In genomic region chr22:37199103-37199838, GRCh38 we compare ENCODE assay signal across 8 cellular contexts. TPM values are rescaled to one million over a fixed set of nuclear protein-coding genes. Genes with fewer than 3 reads are reported as not detected.
DNase-seq lines count a peak whose midpoint lies in the region; ATAC-seq and TF ChIP-seq lines count a peak whose summit lies in the region.

No MANE protein-coding gene starts in this region.

- peaks cover 18% of the 10 kb centered on the region for H3K4me1 ChIP-seq in DND-41 (ENCODE audit: insufficient read depth, low read length)
- H3K4me1 ChIP-seq in Peyer's patch, result peaks cover 18 to 35% (median 18%) of the 10 kb centered on the region in 4 donors

- H3K27ac Mint-ChIP-seq in activated T-helper 1 cell treated with anti-CD3 and anti-CD28 coated beads, Interleukin-12 subunit alpha, Interleukin-12 subunit beta, Interleukin-2, Interleukin-4 antibody, amounts not matched to agents 30 ng/mL and 10 ng/mL and 1 ng/mL, durations not matched to agents 14 hours and 24 hours and 36 hours, result peak overlapping the region; percentile 87
- peak overlapping the region; percentile 61 to 97 (median 89) for H3K27ac Mint-ChIP-seq in naive B cell
- H3K27ac Mint-ChIP-seq in stimulated activated memory B cell treated with anti-CD40 and anti-IgM and Interleukin-4, amounts not matched to agents 10 μg/mL and 1 μg/mL and 100 μg/mL, for 72 hours, result peak overlapping the region; percentile 89

- H3K9me3 Mint-ChIP-seq in activated T-helper 1 cell treated with anti-CD3 and anti-CD28 coated beads, Interleukin-12 subunit alpha, Interleukin-12 subunit beta, Interleukin-2, Interleukin-4 antibody, amounts not matched to agents 30 ng/mL and 10 ng/mL and 1 ng/mL, durations not matched to agents 14 hours and 24 hours and 36 hours, result no peaks in the 10 kb centered on the region
- no peaks in the 10 kb centered on the region for H3K9me3 Mint-ChIP-seq in naive B cell
- no peaks in the 10 kb centered on the region for H3K9me3 Mint-ChIP-seq in stimulated activated memory B cell treated with anti-CD40 and anti-IgM and Interleukin-4, amounts not matched to agents 10 μg/mL and 1 μg/mL and 100 μg/mL, for 72 hours

- peaks cover 38% of the 10 kb centered on the region for H3K4me1 Mint-ChIP-seq in activated T-helper 1 cell treated with anti-CD3 and anti-CD28 coated beads, Interleukin-12 subunit alpha, Interleukin-12 subunit beta, Interleukin-2, Interleukin-4 antibody, amounts not matched to agents 30 ng/mL and 10 ng/mL and 1 ng/mL, durations not matched to agents 14 hours and 24 hours and 36 hours (ENCODE audit: low read depth)
- peaks cover 15 to 39% (median 25%) of the 10 kb centered on the region in 3 donors for H3K4me1 Mint-ChIP-seq in naive B cell
- H3K4me1 Mint-ChIP-seq in stimulated activated memory B cell treated with anti-CD40 and anti-IgM and Interleukin-4, amounts not matched to agents 10 μg/mL and 1 μg/mL and 100 μg/mL, for 72 hours, result peaks cover 32% of the 10 kb centered on the region

- peaks cover 7% of the 10 kb centered on the region for H3K79me2 ChIP-seq in DND-41 (ENCODE audit: insufficient read depth, low read length)

- no peaks in the 10 kb centered on the region for H4K20me1 ChIP-seq in DND-41 (ENCODE audit: insufficient read depth, low read length)

- TF ChIP-seq CTCF in DND-41 (IDR thresholded peaks at IDR 0.05; ENCODE audit: borderline replicate concordance, extremely low read depth, low read length, poor library complexity, severe bottlenecking), result peak; percentile 85
- peak; percentile 87 to 97 (median 94) for TF ChIP-seq CTCF in Peyer's patch (IDR thresholded peaks at IDR 0.05)

- H3K36me3 ChIP-seq in DND-41 (ENCODE audit: insufficient read depth, low read length) (no peaks in the 10 kb centered on the region; the same call in 1 of the 2 replicates), KOPT-K1 (ENCODE audit: insufficient read depth, low read length) (no peaks in the 10 kb centered on the region), Peyer's patch (no peaks in the 10 kb centered on the region)

- H3K9ac ChIP-seq in DND-41 (ENCODE audit: low read depth, low read length), result peak overlapping the region; percentile 83

- no peaks in the 10 kb centered on the region for H3K27me3 Mint-ChIP-seq in activated T-helper 1 cell treated with anti-CD3 and anti-CD28 coated beads, Interleukin-12 subunit alpha, Interleukin-12 subunit beta, Interleukin-2, Interleukin-4 antibody, amounts not matched to agents 30 ng/mL and 10 ng/mL and 1 ng/mL, durations not matched to agents 14 hours and 24 hours and 36 hours (ENCODE audit: insufficient read depth)
- no peaks in the 10 kb centered on the region for H3K27me3 Mint-ChIP-seq in naive B cell
- no peaks in the 10 kb centered on the region for H3K27me3 Mint-ChIP-seq in stimulated activated memory B cell treated with anti-CD40 and anti-IgM and Interleukin-4, amounts not matched to agents 10 μg/mL and 1 μg/mL and 100 μg/mL, for 72 hours

- H3K4me2 ChIP-seq in DND-41 (ENCODE audit: insufficient read depth, low read length), result peak overlapping the region; percentile 86

- ATAC-seq in DND-41 (ENCODE audit: insufficient read depth, low read depth), result peak; percentile 95
- peak; percentile 92 for ATAC-seq in GM21786 (IDR thresholded peaks at IDR 0.05; ENCODE audit: unreplicated experiment)
- peak; percentile 93 to 94 for ATAC-seq in naive B cell (ENCODE audit: low read depth in 2 of 2)
- ATAC-seq in stimulated activated memory B cell treated with anti-CD40 and anti-IgM and Interleukin-4, amounts not matched to agents 10 μg/mL and 1 μg/mL and 100 μg/mL, for 72 hours, result peak; percentile 98

- H3K27ac ChIP-seq in DND-41 (ENCODE audit: low read length) (peak overlapping the region; percentile 88), KOPT-K1 (ENCODE audit: low read depth, low read length, poor library complexity, severe bottlenecking) (peak overlapping the region; percentile 97), Peyer's patch (peak overlapping the region; percentile 90 to 96 (median 93))

- peak; percentile 98 to 99 for TF ChIP-seq POLR2A in Peyer's patch (IDR thresholded peaks at IDR 0.05)

- peak overlapping the region; percentile 82 for H2AFZ ChIP-seq in DND-41 (ENCODE audit: low read depth, low read length)

- H3K27me3 ChIP-seq in DND-41 (ENCODE audit: insufficient read depth, low read length, poor library complexity) (no peaks in the 10 kb centered on the region), Peyer's patch (no peaks in the 10 kb centered on the region)

- DNase-seq in DND-41 (peak; percentile 100), Peyer's patch (peak; percentile 98 to 100 (median 100)), fibroblast of gingiva (ENCODE audit: low read depth) (peak; percentile 96), naive B cell (peak; percentile 100)
- DNase-seq in activated T-helper 1 cell treated with anti-CD3 and anti-CD28 coated beads, Interleukin-12 subunit alpha, Interleukin-12 subunit beta, Interleukin-2, Interleukin-4 antibody, amounts not matched to agents 30 ng/mL and 10 ng/mL and 1 ng/mL, durations not matched to agents 14 hours and 24 hours and 36 hours (ENCODE audit: low spot score), result peak; percentile 99

- peak overlapping the region; percentile 83 for H3K4me3 Mint-ChIP-seq in activated T-helper 1 cell treated with anti-CD3 and anti-CD28 coated beads, Interleukin-12 subunit alpha, Interleukin-12 subunit beta, Interleukin-2, Interleukin-4 antibody, amounts not matched to agents 30 ng/mL and 10 ng/mL and 1 ng/mL, durations not matched to agents 14 hours and 24 hours and 36 hours
- H3K4me3 Mint-ChIP-seq in naive B cell, result peak overlapping the region; percentile 82 to 93 (median 89)
- H3K4me3 Mint-ChIP-seq in stimulated activated memory B cell treated with anti-CD40 and anti-IgM and Interleukin-4, amounts not matched to agents 10 μg/mL and 1 μg/mL and 100 μg/mL, for 72 hours, result peak overlapping the region; percentile 90

- H3K4me3 ChIP-seq in DND-41 (ENCODE audit: low read depth in 1 of 2, low read length in 2 of 2), result peak overlapping the region; percentile 48 to 64
- H3K4me3 ChIP-seq in Peyer's patch, result peak overlapping the region; percentile 57 to 69 (median 61)

- H3K36me3 Mint-ChIP-seq in activated T-helper 1 cell treated with anti-CD3 and anti-CD28 coated beads, Interleukin-12 subunit alpha, Interleukin-12 subunit beta, Interleukin-2, Interleukin-4 antibody, amounts not matched to agents 30 ng/mL and 10 ng/mL and 1 ng/mL, durations not matched to agents 14 hours and 24 hours and 36 hours (ENCODE audit: low read depth), result peaks cover 2% of the 10 kb centered on the region
- H3K36me3 Mint-ChIP-seq in naive B cell, result no peaks in the 10 kb centered on the region
- no peaks in the 10 kb centered on the region for H3K36me3 Mint-ChIP-seq in stimulated activated memory B cell treated with anti-CD40 and anti-IgM and Interleukin-4, amounts not matched to agents 10 μg/mL and 1 μg/mL and 100 μg/mL, for 72 hours

- H3K9me3 ChIP-seq in DND-41 (ENCODE audit: insufficient read depth, low read length, severe bottlenecking) (no peaks in the 10 kb centered on the region), KOPT-K1 (ENCODE audit: insufficient read depth, low read length, poor library complexity, severe bottlenecking) (no peaks in the 10 kb centered on the region), Peyer's patch (no peaks in the 10 kb centered on the region)

- intact Hi-C loops in activated T-helper 1 cell treated with anti-CD3 and anti-CD28 coated beads, Interleukin-12 subunit alpha, Interleukin-12 subunit beta, Interleukin-2, Interleukin-4 antibody, amounts not matched to agents 30 ng/mL and 10 ng/mL and 1 ng/mL, durations not matched to agents 14 hours and 24 hours and 36 hours (cut with micrococcal nuclease), result loop anchor here (1.0 to 2.0 kb wide), 11 partner anchors 20 to 423 kb away; partner anchors contain the start of genes IFT27 and IL2RB

RNA-seq across cellular contexts. Expression of gene C1QTNF6, which starts 11.2 kb away (rescaled TPM):
- total RNA-seq in Peyer's patch, result 1 to 10 TPM; 3.9 to 9.4 (median 5.9) TPM
- 4.8 and 4.9 TPM in 2 replicates for total RNA-seq in activated T-helper 1 cell treated with anti-CD3 and anti-CD28 coated beads, Interleukin-12 subunit alpha, Interleukin-12 subunit beta, Interleukin-2, Interleukin-4 antibody, amounts not matched to agents 30 ng/mL and 10 ng/mL and 1 ng/mL, durations not matched to agents 14 hours and 24 hours and 36 hours
- 1 to 10 TPM in 5 of 6 donors, not detected in 1; 1.1 to 2.0 (median 1.5) TPM for polyA plus RNA-seq in naive B cell (ENCODE audit: low read depth in 6 of 6)

RNA-seq across cellular contexts. Expression of gene SSTR3, which starts 13.0 kb away (rescaled TPM):
- total RNA-seq in Peyer's patch, result not detected
- 2.3 TPM in 2 replicates for total RNA-seq in activated T-helper 1 cell treated with anti-CD3 and anti-CD28 coated beads, Interleukin-12 subunit alpha, Interleukin-12 subunit beta, Interleukin-2, Interleukin-4 antibody, amounts not matched to agents 30 ng/mL and 10 ng/mL and 1 ng/mL, durations not matched to agents 14 hours and 24 hours and 36 hours
- under 1 TPM in 5 of 6 donors, not detected in 1; 0.08 to 0.63 (median 0.45) TPM for polyA plus RNA-seq in naive B cell (ENCODE audit: low read depth in 6 of 6)

RNA-seq across cellular contexts. Expression of gene RAC2, which starts 44.8 kb away (rescaled TPM):
- total RNA-seq in Peyer's patch, result 100 to 1,000 TPM in 1 of 4 donors, 10 to 100 TPM in 3; 10.0 to 124 (median 20.6) TPM
- total RNA-seq in activated T-helper 1 cell treated with anti-CD3 and anti-CD28 coated beads, Interleukin-12 subunit alpha, Interleukin-12 subunit beta, Interleukin-2, Interleukin-4 antibody, amounts not matched to agents 30 ng/mL and 10 ng/mL and 1 ng/mL, durations not matched to agents 14 hours and 24 hours and 36 hours, result 592 and 614 TPM in 2 replicates
- 100 to 1,000 TPM; 671 to 842 (median 780) TPM for polyA plus RNA-seq in naive B cell (ENCODE audit: low read depth in 6 of 6)

RNA-seq across cellular contexts. Expression of gene IL2RB, which starts 49.6 kb away (rescaled TPM):
- 1 to 10 TPM; 1.5 to 7.0 (median 5.0) TPM for total RNA-seq in Peyer's patch
- total RNA-seq in activated T-helper 1 cell treated with anti-CD3 and anti-CD28 coated beads, Interleukin-12 subunit alpha, Interleukin-12 subunit beta, Interleukin-2, Interleukin-4 antibody, amounts not matched to agents 30 ng/mL and 10 ng/mL and 1 ng/mL, durations not matched to agents 14 hours and 24 hours and 36 hours, result 273 and 278 TPM in 2 replicates
- polyA plus RNA-seq in naive B cell (ENCODE audit: low read depth in 6 of 6), result 1 to 10 TPM in 4 of 6 donors, under 1 TPM in 2; 0.73 to 1.8 (median 1.2) TPM

Comparison
In these comparisons a context has a peak if more than half of its experiments do, and no peak if none do; other contexts are left out.
1. Peak in every context shown above with its lines: DNase-seq, ATAC-seq, H3K4me3 ChIP-seq and H3K27ac ChIP-seq.